In the genomic region with DNA sequence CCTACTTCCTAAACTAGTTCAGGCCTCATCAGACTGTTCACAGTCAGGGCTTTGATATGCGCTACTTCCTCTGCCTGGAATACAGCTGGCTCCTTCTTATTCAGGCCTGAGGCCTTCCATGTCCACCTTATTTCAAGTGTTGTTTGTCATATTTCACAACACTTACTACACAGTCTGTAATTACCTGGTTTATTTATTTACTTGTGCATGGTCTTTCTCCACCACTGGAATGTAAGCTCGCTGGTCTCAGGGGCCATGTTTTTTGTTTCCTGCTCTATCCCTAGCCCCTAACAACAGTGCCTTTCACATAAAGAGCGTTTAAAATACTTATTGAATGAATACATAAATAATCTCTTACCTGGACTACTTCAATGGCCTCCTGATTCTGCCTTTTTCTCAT, we compare ENCODE assay signal across 1 cellular context.
TF ChIP-seq lines count a peak whose summit lies in the region.

No MANE protein-coding gene starts in this region.

TF ChIP-seq in WTC11, 78 proteins besides CTCF, POLR2A, EP300 and RAD21:
- no peak for TF ChIP-seq MXD4 (CRISPR knock-in tag; IDR thresholded peaks at IDR 0.05; ENCODE audit: borderline replicate concordance)
- TF ChIP-seq, protein P1, sequence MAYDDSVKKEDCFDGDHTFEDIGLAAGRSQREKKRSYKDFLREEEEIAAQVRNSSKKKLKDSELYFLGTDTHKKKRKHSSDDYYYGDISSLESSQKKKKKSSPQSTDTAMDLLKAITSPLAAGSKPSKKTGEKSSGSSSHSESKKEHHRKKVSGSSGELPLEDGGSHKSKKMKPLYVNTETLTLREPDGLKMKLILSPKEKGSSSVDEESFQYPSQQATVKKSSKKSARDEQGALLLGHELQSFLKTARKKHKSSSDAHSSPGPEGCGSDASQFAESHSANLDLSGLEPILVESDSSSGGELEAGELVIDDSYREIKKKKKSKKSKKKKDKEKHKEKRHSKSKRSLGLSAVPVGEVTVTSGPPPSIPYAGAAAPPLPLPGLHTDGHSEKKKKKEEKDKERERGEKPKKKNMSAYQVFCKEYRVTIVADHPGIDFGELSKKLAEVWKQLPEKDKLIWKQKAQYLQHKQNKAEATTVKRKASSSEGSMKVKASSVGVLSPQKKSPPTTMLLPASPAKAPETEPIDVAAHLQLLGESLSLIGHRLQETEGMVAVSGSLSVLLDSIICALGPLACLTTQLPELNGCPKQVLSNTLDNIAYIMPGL (CRISPR knock-in tag; IDR thresholded peaks at IDR 0.05): no peak
- no peak for TF ChIP-seq MYBL2 (CRISPR knock-in tag; IDR thresholded peaks at IDR 0.05)
- peak; percentile 65; the same call in 1 of the 2 replicates for TF ChIP-seq GABPB1 (CRISPR knock-in tag; IDR thresholded peaks at IDR 0.05)
- TF ChIP-seq CBFB (CRISPR knock-in tag; IDR thresholded peaks at IDR 0.05; ENCODE audit: low read depth): no peak
